Comparison of ENCODE assay signal across 1 cellular context in the genomic region with DNA sequence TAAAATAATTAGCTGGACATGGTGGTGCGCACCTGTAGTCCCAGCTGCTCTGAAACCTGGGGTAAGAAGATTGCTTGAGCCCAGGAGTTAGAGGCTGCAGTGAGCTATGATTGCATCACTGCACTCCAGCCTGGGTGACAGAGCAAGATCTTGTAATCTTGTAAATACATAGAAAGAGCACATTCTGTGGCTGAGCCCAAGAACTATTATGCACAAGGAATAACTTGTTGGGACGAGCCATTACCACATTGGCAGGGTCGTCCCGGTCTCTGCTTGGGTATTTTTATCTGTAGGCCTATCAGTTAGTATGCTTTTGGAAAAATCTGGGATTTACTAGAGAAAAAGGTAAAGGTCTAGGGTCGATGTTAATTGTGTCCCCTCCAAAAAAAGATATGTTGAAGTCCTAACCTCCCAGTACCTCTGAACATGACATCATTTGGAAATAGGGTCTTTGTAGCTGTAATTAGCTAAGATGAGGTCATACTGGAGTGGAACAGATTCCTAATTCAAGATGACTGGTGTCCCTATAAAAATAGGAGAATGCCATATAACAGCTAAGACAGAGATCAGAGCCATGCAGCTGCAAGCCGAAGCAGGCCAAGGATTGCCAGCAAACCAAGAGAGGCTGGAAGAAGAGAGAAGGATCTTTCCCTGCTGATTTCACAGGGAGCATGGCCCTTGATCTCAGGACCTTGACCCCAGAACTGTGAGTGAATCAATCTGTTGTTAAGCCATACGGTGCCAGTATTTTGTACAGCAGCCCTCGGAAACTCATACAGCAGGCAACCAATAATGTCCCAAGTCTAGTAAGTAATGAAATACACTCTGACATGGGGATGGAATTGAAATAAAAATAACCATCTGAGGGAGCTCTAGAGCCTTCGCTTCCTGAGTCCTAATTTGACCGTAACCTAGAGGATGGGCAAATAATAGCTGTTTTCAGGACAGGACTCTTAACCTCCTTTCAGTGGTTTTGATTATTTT.
TF ChIP-seq lines count a peak whose summit lies in the region.

No MANE protein-coding gene starts in this region.

TF ChIP-seq in HepG2, 621 proteins besides CTCF, POLR2A, EP300 and RAD21 (continued from another document):
- TF ChIP-seq ZMYM3 (CRISPR knock-in tag; IDR thresholded peaks at IDR 0.05), result 0 out of 2 replicates have a peak, but pooled peaks have one; percentile 12
- TF ChIP-seq HNF4A (CRISPR knock-in tag; IDR thresholded peaks at IDR 0.05), result peak; percentile 69
- no peak for TF ChIP-seq ZNF138 (CRISPR knock-in tag; IDR thresholded peaks at IDR 0.05; ENCODE audit: low read depth)
- TF ChIP-seq ZFP1 (CRISPR knock-in tag; IDR thresholded peaks at IDR 0.05), result no peak
- TF ChIP-seq NR2F6 (IDR thresholded peaks at IDR 0.05), result peak; percentile 66
- TF ChIP-seq NR2F6 (CRISPR knock-in tag; IDR thresholded peaks at IDR 0.05), result peak; percentile 48; the same call in 1 of the 2 replicates
- TF ChIP-seq CHD4 (IDR thresholded peaks at IDR 0.05; ENCODE audit: borderline replicate concordance, low read length), result no peak
- no peak for TF ChIP-seq THYN1 (CRISPR knock-in tag; IDR thresholded peaks at IDR 0.05; ENCODE audit: borderline replicate concordance, low read depth)
